34 cellular contexts compared by ENCODE assay signal in genomic region chr4:6742507-6742906, GRCh38. TPM values are rescaled to one million over a fixed set of nuclear protein-coding genes. Genes with fewer than 3 reads are reported as not detected.
"Had no signal": no experiment of that assay in that cellular context is flagged by ENCODE, and none has a peak within 500 bp of the region (broad histone marks: within the 10 kb centered on the region; RNA-seq: fewer than 3 reads in every experiment).

No MANE protein-coding gene starts in this region.

- H3K27ac Mint-ChIP-seq: activated CD4-positive, alpha-beta T cell treated with anti-CD3 and anti-CD28 coated beads, Interleukin-2, amount 10 ng/mL, durations not matched to agents 24 days and 14 days; activated CD8-positive, alpha-beta T cell treated with anti-CD3 and anti-CD28 coated beads for 36 hours; activated naive CD8-positive, alpha-beta T cell; activated naive CD8-positive, alpha-beta T cell treated with anti-CD3 and anti-CD28 coated beads, Interleukin-2, amount 50 U/mL, for 24 hours; activated T-helper 2 cell treated with anti-CD3 and anti-CD28 coated beads, Interferon-gamma antibody, Interleukin-2, Interleukin-4, amounts not matched to agents 10 μg/mL and 5 μg/mL and 100 μg/mL, durations not matched to agents 14 hours and 24 hours and 36 hours; brain; T-helper 1 cell treated with Interleukin-12 subunit alpha and Interleukin-12 subunit beta and Interleukin-4 antibody, amounts not matched to agents 30 μg/mL and 1 μg/mL, for 36 hours; T-helper 2 cell treated with Interferon-gamma antibody and Interleukin-4, amounts not matched to agents 5 μg/mL and 100 μg/mL, for 36 hours had no signal

- H3K9ac ChIP-seq: SK-N-SH had no signal

- DNase-seq: activated CD4-positive, alpha-beta T cell treated with anti-CD3 and anti-CD28 coated beads, Interleukin-2, amount 10 ng/mL, durations not matched to agents 24 days and 14 days; activated CD4-positive, alpha-beta T cell treated with anti-CD3 and anti-CD28 coated beads, Interleukin-2, amount 50 U/mL, for 4 hours; activated CD8-positive, alpha-beta T cell treated with anti-CD3 and anti-CD28 coated beads for 36 hours; activated gamma-delta T cell; activated naive CD4-positive, alpha-beta T cell treated with Interleukin-2 at 50 U/mL for 16 hours; activated naive CD8-positive, alpha-beta T cell treated with anti-CD3 and anti-CD28 coated beads, Interleukin-2, amount 50 U/mL, for 24 hours; activated T-cell treated with anti-CD3 and anti-CD28 coated beads for 4 hours; activated T-cell treated with anti-CD3 and anti-CD28 coated beads, Interleukin-2, amount 50 U/mL, for 48 hours; anterior cingulate cortex; caudate nucleus; cerebellar nuclear complex; cortex of kidney; NCI-H1048; NCI-H1105 treated with DMSO at 0.1 percent for 48 hours; NCI-H1436; NCI-H1694 treated with DMSO at 0.1 percent for 48 hours; NCI-H2029; NCI-H345; NCI-H524 treated with DMSO at 0.1 percent for 48 hours; NK-92 treated with Interleukin-12 subunit alpha and Interleukin-12 subunit beta, amount 100 ng/mL, for 24 hours; PC-3; RPMI8226; SHP77 treated with DMSO at 0.1 percent for 48 hours had no signal

- H3K9me3 Mint-ChIP-seq: activated CD4-positive, alpha-beta T cell treated with anti-CD3 and anti-CD28 coated beads, Interleukin-2, amount 10 ng/mL, durations not matched to agents 24 days and 14 days; activated CD8-positive, alpha-beta T cell treated with anti-CD3 and anti-CD28 coated beads for 36 hours; activated naive CD8-positive, alpha-beta T cell treated with anti-CD3 and anti-CD28 coated beads, Interleukin-2, amount 50 U/mL, for 24 hours; activated T-helper 2 cell treated with anti-CD3 and anti-CD28 coated beads, Interferon-gamma antibody, Interleukin-2, Interleukin-4, amounts not matched to agents 10 μg/mL and 5 μg/mL and 100 μg/mL, durations not matched to agents 14 hours and 24 hours and 36 hours; T-helper 1 cell treated with Interleukin-12 subunit alpha and Interleukin-12 subunit beta and Interleukin-4 antibody, amounts not matched to agents 30 μg/mL and 1 μg/mL, for 36 hours had no signal

- H3K27me3 Mint-ChIP-seq: activated naive CD8-positive, alpha-beta T cell; activated naive CD8-positive, alpha-beta T cell treated with anti-CD3 and anti-CD28 coated beads, Interleukin-2, amount 50 U/mL, for 24 hours had no signal

- H3K4me3 ChIP-seq: Peyer's patch, SJSA1 had no signal

- H3K27me3 ChIP-seq: Peyer's patch, SJSA1 had no signal

- FAIRE-seq: bronchial epithelial cell, TTC549 had no signal

- H3K36me3 ChIP-seq: Peyer's patch, SJSA1 had no signal

- H3K4me3 Mint-ChIP-seq: activated CD4-positive, alpha-beta T cell treated with anti-CD3 and anti-CD28 coated beads, Interleukin-2, amount 10 ng/mL, durations not matched to agents 24 days and 14 days; activated CD8-positive, alpha-beta T cell treated with anti-CD3 and anti-CD28 coated beads for 36 hours; activated naive CD8-positive, alpha-beta T cell; activated naive CD8-positive, alpha-beta T cell treated with anti-CD3 and anti-CD28 coated beads, Interleukin-2, amount 50 U/mL, for 24 hours; brain; T-helper 1 cell treated with Interleukin-12 subunit alpha and Interleukin-12 subunit beta and Interleukin-4 antibody, amounts not matched to agents 30 μg/mL and 1 μg/mL, for 36 hours; T-helper 2 cell treated with Interferon-gamma antibody and Interleukin-4, amounts not matched to agents 5 μg/mL and 100 μg/mL, for 36 hours had no signal

- H3K4me2 ChIP-seq: SK-N-SH had no signal

- H3K36me3 Mint-ChIP-seq: activated naive CD8-positive, alpha-beta T cell; brain had no signal

- ATAC-seq: activated CD8-positive, alpha-beta T cell treated with anti-CD3 and anti-CD28 coated beads for 36 hours; activated naive CD8-positive, alpha-beta T cell treated with anti-CD3 and anti-CD28 coated beads, Interleukin-2, amount 50 U/mL, for 24 hours; PC-3 had no signal

- H3K9me3 ChIP-seq: Peyer's patch, SJSA1, SK-N-SH had no signal

- H3K27ac ChIP-seq: Peyer's patch, SJSA1 had no signal

- H3K4me1 Mint-ChIP-seq: brain had no signal

RNA-seq across cellular contexts. Expression of gene S100P, which starts 48.8 kb away (rescaled TPM):
- total RNA-seq: M059J, SJSA1 had no signal
- polyA plus RNA-seq: SK-N-SH had no signal
